8 cellular contexts compared by ENCODE assay signal in the genomic region with DNA sequence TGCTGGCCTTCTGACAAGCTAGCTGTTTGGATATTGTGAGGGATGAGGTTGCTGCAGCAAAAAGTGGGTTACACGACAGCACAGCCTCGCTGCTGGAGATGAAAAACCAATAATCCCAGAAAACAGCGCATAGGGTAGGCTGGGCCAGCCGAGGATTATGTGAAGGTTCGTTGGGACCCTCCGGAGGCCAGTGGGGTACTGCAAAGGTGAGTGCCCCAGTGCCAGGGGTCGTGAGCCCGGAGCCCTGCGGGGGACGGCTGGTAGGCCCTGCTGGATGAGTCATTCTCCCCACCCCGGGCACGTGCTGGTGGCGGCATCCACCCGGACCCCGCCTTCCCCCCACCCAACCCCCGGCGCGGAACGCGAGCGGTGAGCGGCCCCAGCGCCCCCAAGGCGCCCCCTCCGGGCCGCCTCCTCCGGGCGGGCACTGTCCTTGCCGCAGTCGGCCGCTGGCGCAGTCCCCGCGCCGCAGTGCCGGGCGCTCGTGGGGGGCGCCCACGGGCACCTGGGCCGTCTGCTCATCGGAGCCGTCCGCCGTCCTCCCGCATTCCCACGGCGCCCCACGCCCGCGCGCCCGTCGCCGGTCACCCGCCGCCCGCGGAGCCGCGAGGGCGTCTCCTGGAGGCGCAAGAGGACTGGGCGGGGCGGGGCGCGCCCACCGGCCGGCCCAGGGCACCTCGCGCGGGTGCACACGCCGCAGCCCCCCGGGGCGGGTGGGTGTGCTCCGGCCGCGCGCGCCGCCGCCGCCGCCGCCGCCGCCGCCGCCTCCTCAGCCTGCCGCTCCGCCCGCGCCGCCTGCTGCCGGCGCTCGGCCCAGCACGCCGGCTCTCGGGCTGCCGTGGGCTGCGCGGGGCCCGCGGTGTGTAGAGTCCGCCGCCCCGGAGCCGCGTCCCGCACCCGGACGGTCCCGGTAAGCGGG. TPM values are rescaled to one million over a fixed set of nuclear protein-coding genes. Genes with fewer than 3 reads are reported as not detected.
DNase-seq lines count a peak whose midpoint lies in the region; ATAC-seq and TF ChIP-seq lines count a peak whose summit lies in the region.

A gene (plus strand): TSS at position 794 of the 919 bp plus-strand sequence. CDS start 13,014 bp downstream, outside the sequence.

- no peaks in the 10 kb centered on the region for H3K4me1 ChIP-seq in aorta (ENCODE audit: control insufficient read depth in 1 of 2, insufficient read depth in 2 of 2, low read length in 2 of 2)

- intact Hi-C loops in aorta (cut with DNase I) = no loop called here

- H3K4me1 Mint-ChIP-seq in nephron progenitor cell = peaks cover 9% of the 10 kb centered on the region

- 1% methylated on average over 46 to 116 of the region's 116 CpGs for WGBS in aorta, 2 donors

- H3K36me3 ChIP-seq in aorta (ENCODE audit: control insufficient read depth in 1 of 2, insufficient read depth in 2 of 2, low read length in 1 of 2) = no peaks in the 10 kb centered on the region

- no peak within 1 kb of the TSS for H3K27ac Mint-ChIP-seq in nephron progenitor cell

- peaks cover 90% of the 10 kb centered on the region for H3K27me3 Mint-ChIP-seq in nephron progenitor cell (ENCODE audit: low read depth, poor library complexity)

- TF ChIP-seq CTCF in VCaP (conservative IDR thresholded peaks at IDR 0.05) = peak; percentile 57
- TF ChIP-seq CTCF in epithelial cell of esophagus (IDR thresholded peaks at IDR 0.05; ENCODE audit: insufficient read depth, low read depth, low read length, missing control alignments) = no peak
- TF ChIP-seq CTCF in nephron progenitor cell (IDR thresholded peaks at IDR 0.05) = no peak

- H3K9me3 ChIP-seq in aorta (ENCODE audit: control insufficient read depth, low read length) = no peaks in the 10 kb centered on the region

- no peak within 1 kb of the TSS; the same call in 1 of the 2 replicates for H3K27ac ChIP-seq in VCaP
- no peak within 1 kb of the TSS for H3K27ac ChIP-seq in aorta (ENCODE audit: low read depth in 1 of 2, low read length in 2 of 2)

- H3K4me3 ChIP-seq in epithelial cell of esophagus (ENCODE audit: low read length) (peak within 1 kb of the TSS; percentile 8), aorta (ENCODE audit: low read length in 2 of 2) (peak within 1 kb of the TSS; percentile 79 to 86)

- peak; percentile 64 to 72 for ATAC-seq in activated CD4-positive, CD25-positive, alpha-beta regulatory T cell treated with anti-CD3 and anti-CD28 coated beads, Interleukin-2, amount 50 U/mL, for 24 hours
- ATAC-seq in aorta (ENCODE audit: low FRiP score) = peak; percentile 48

- no peaks in the 10 kb centered on the region for H3K9me3 Mint-ChIP-seq in nephron progenitor cell

- no peaks in the 10 kb centered on the region for H3K27me3 ChIP-seq in aorta (ENCODE audit: control insufficient read depth in 1 of 2, insufficient read depth in 2 of 2, low read length in 1 of 2)

- H3K4me3 Mint-ChIP-seq in nephron progenitor cell = peak within 1 kb of the TSS; percentile 72

- H3K36me3 Mint-ChIP-seq in nephron progenitor cell (ENCODE audit: low read depth) = no peaks in the 10 kb centered on the region

- no peak for DNase-seq in activated CD4-positive, CD25-positive, alpha-beta regulatory T cell (lab: John Stamatoyannopoulos, UW)
- DNase-seq in epithelial cell of esophagus (ENCODE audit: low read depth) (peak; percentile 37), nephron progenitor cell (peak; percentile 65), aorta (peak in 1 of 2 donors; percentile 77), amniotic stem cell (lab: John Stamatoyannopoulos, UW) (no peak), putamen (ENCODE audit: low spot score) (no peak)

RNA-seq across cellular contexts. Expression of the gene that starts here (rescaled TPM):
- under 1 TPM; 0.57 to 0.88 TPM for total RNA-seq in aorta
- polyA plus RNA-seq in aorta = not detected

Comparison
In these comparisons a context has a peak if more than half of its experiments do, and no peak if none do; other contexts are left out.
1. Peak in ATAC-seq and H3K4me3 ChIP-seq in aorta; RNA of the gene not detected or under 1 TPM.
2. DNase-seq: peak in epithelial cell of esophagus (single experiment) and nephron progenitor cell (single experiment); none in activated CD4-positive, CD25-positive, alpha-beta regulatory T cell (0 of 4), amniotic stem cell (single experiment) and putamen (single experiment).